ENCODE assay signal across 8 cellular contexts in the genomic region with DNA sequence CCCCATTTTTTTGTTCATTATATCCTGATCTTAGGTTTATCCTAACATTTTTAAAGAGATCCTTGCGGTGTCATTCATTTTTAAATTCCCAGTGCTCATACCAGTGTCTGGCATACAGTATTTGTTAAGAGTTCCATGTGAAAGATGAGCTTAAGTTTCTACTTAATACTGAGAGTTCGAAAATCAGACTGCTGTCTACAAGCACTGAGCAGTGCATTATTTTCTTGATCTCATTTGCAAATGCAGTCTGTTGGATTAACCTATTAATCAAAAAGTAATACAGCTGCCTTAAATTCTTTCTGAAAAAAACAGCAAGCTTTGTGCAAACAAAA. TPM values are rescaled to one million over a fixed set of nuclear protein-coding genes. Genes with fewer than 3 reads are reported as not detected.
DNase-seq lines count a peak whose midpoint lies in the region; ATAC-seq and TF ChIP-seq lines count a peak whose summit lies in the region.

No MANE protein-coding gene starts in this region.

- DNase-seq in EL (peak; percentile 8), COLO829 (ENCODE audit: low spot score) (no peak), NCI-H2081 (lab: John Stamatoyannopoulos, UW) (no peak)
- no peak for DNase-seq in natural killer cell treated with Interleukin-12 subunit alpha and Interleukin-12 subunit beta and Interleukin-15 and Interleukin-18, amount 100 ng/mL, for 72 hours (ENCODE audit: low spot score)
- DNase-seq in stimulated activated naive CD4-positive, alpha-beta T cell (lab: John Stamatoyannopoulos, UW): no peak

- no peak overlapping the region for H3K4me3 ChIP-seq in KMS-11 (IDR thresholded peaks at IDR 0.05; ENCODE audit: insufficient read depth, low read depth, low read length)
- H3K4me3 ChIP-seq in duodenal mucosa (ENCODE audit: low read depth in 1 of 2, low read length in 2 of 2): peak overlapping the region; percentile 86 to 96

- H3K4me2 ChIP-seq in KMS-11: peak overlapping the region; percentile 49

- no peaks in the 10 kb centered on the region for H3K36me3 ChIP-seq in KMS-11 (ENCODE audit: insufficient read depth)
- H3K36me3 ChIP-seq in duodenal mucosa (ENCODE audit: control insufficient read depth in 1 of 2, insufficient read depth in 2 of 2, low read length in 2 of 2): peaks cover 0 to 5% of the 10 kb centered on the region in 2 donors

- peak overlapping the region; percentile 66; the same call in 1 of the 2 replicates for H3K27ac ChIP-seq in KMS-11
- no peak overlapping the region for H3K27ac ChIP-seq in duodenal mucosa (ENCODE audit: low read depth, low read length)

- no peak for TF ChIP-seq CTCF in KMS-11 (conservative IDR thresholded peaks at IDR 0.05; ENCODE audit: low read depth, low read length)

- no peaks in the 10 kb centered on the region for H3K36me3 Mint-ChIP-seq in natural killer cell treated with Interleukin-12 subunit alpha and Interleukin-12 subunit beta and Interleukin-15 and Interleukin-18, amount 100 ng/mL, for 72 hours

- peak overlapping the region; percentile 91 for H3K4me3 Mint-ChIP-seq in natural killer cell treated with Interleukin-12 subunit alpha and Interleukin-12 subunit beta and Interleukin-15 and Interleukin-18, amount 100 ng/mL, for 72 hours

- H3K27me3 Mint-ChIP-seq in natural killer cell treated with Interleukin-12 subunit alpha and Interleukin-12 subunit beta and Interleukin-15 and Interleukin-18, amount 100 ng/mL, for 72 hours: no peaks in the 10 kb centered on the region

- no peaks in the 10 kb centered on the region for H4K20me1 ChIP-seq in KMS-11 (ENCODE audit: insufficient read depth)

- H3K9me3 ChIP-seq in duodenal mucosa (ENCODE audit: control insufficient read depth in 1 of 2, low read length in 2 of 2): no peaks in the 10 kb centered on the region

- no peaks in the 10 kb centered on the region for H3K79me2 ChIP-seq in KMS-11 (ENCODE audit: insufficient read depth, low read depth)

- H3K27me3 ChIP-seq in KMS-11 (ENCODE audit: insufficient read depth, low read depth): no peaks in the 10 kb centered on the region
- no peaks in the 10 kb centered on the region for H3K27me3 ChIP-seq in duodenal mucosa (ENCODE audit: control insufficient read depth in 1 of 2, insufficient read depth in 2 of 2, low read length in 2 of 2)

- H3K9ac ChIP-seq in KMS-11 (peak overlapping the region; percentile 69), duodenal mucosa (ENCODE audit: low read depth in 1 of 2, low read length in 2 of 2) (peak overlapping the region; percentile 75 to 85)

- ATAC-seq in GM21576 (IDR thresholded peaks at IDR 0.05; ENCODE audit: unreplicated experiment): peak; percentile 20
- peak in 1 of 2 donors; percentile 11 for ATAC-seq in natural killer cell treated with Interleukin-12 subunit alpha and Interleukin-12 subunit beta and Interleukin-15 and Interleukin-18, amount 100 ng/mL, for 72 hours

- H3K4me1 ChIP-seq in KMS-11 (ENCODE audit: low read depth, poor library complexity, severe bottlenecking) (no peaks in the 10 kb centered on the region), duodenal mucosa (ENCODE audit: control insufficient read depth in 1 of 2, insufficient read depth in 2 of 2, low read length in 2 of 2) (no peaks in the 10 kb centered on the region)

- no peaks in the 10 kb centered on the region for H3K9me3 Mint-ChIP-seq in natural killer cell treated with Interleukin-12 subunit alpha and Interleukin-12 subunit beta and Interleukin-15 and Interleukin-18, amount 100 ng/mL, for 72 hours

- peak overlapping the region; percentile 65 for H2AFZ ChIP-seq in KMS-11 (ENCODE audit: low read depth)

- peaks cover 5 to 11% of the 10 kb centered on the region in 2 donors for H3K4me1 Mint-ChIP-seq in natural killer cell treated with Interleukin-12 subunit alpha and Interleukin-12 subunit beta and Interleukin-15 and Interleukin-18, amount 100 ng/mL, for 72 hours (ENCODE audit: low read depth in 2 of 2)

- H3K27ac Mint-ChIP-seq in natural killer cell treated with Interleukin-12 subunit alpha and Interleukin-12 subunit beta and Interleukin-15 and Interleukin-18, amount 100 ng/mL, for 72 hours: peak overlapping the region; percentile 86 to 93

RNA-seq across cellular contexts. Expression of gene COQ3, which starts 0.7 kb away (rescaled TPM):
- total RNA-seq in natural killer cell treated with Interleukin-12 subunit alpha and Interleukin-12 subunit beta and Interleukin-15 and Interleukin-18, amount 100 ng/mL, for 72 hours: 10 to 100 TPM in 1 of 2 donors, 1 to 10 TPM in 1; 7.9 to 12.5 TPM

RNA-seq across cellular contexts. Expression of gene PNISR, which starts 31.8 kb away (rescaled TPM):
- total RNA-seq in natural killer cell treated with Interleukin-12 subunit alpha and Interleukin-12 subunit beta and Interleukin-15 and Interleukin-18, amount 100 ng/mL, for 72 hours: 100 to 1,000 TPM; 105 to 113 TPM

RNA-seq across cellular contexts. Expression of gene FAXC, which starts 43.9 kb away (rescaled TPM):
- not detected for total RNA-seq in natural killer cell treated with Interleukin-12 subunit alpha and Interleukin-12 subunit beta and Interleukin-15 and Interleukin-18, amount 100 ng/mL, for 72 hours
